1 cellular context compared by ENCODE assay signal in the genomic region with DNA sequence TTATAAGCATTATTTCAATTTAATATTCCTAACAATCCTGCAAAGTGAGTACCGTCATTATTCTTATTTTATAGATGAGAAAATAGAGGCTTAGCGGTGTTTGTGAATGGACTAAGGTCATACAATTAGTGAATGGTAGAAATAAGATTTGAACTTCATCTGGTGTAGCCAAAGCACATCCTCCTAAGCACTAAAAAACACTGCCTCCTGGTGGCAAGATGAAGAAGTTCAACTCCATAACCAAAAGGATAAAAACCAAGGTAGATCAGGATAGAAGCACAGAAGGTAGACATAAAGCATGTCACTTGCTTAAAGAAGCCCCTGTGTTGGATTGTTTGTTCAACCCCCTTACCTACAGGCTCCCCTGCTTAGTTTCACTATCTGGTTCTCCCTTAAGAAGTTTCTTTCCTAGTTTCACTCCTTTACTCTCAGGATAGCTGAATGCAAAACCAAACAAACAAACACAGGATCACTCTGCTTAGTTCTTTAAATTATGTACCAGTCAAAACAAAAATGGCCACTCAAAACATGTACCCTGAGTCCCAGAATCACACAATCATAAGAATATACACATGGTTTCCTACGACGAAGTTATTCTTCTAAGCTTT.
TF ChIP-seq lines count a peak whose summit lies in the region.

No MANE protein-coding gene starts in this region.

TF ChIP-seq in H1, 55 proteins besides CTCF, POLR2A, EP300 and RAD21:
- TF ChIP-seq YY1 (IDR thresholded peaks at IDR 0.05; ENCODE audit: low read depth, low read length) (no peak), SP2 (IDR thresholded peaks at IDR 0.05; ENCODE audit: low read length) (no peak), CHD1 (IDR thresholded peaks at IDR 0.05; ENCODE audit: low read depth, low read length) (no peak), CBX8 (IDR thresholded peaks at IDR 0.05; ENCODE audit: borderline replicate concordance, low read depth, low read length) (no peak)
